ENCODE assay signal across 29 cellular contexts in genomic region chr11:103295704-103296103, GRCh38.
DNase-seq lines count a peak whose midpoint lies in the region; ATAC-seq, FAIRE-seq and TF ChIP-seq lines count a peak whose summit lies in the region.
"Had no signal": no experiment of that assay in that cellular context is flagged by ENCODE, and none has a peak within 500 bp of the region (broad histone marks: within the 10 kb centered on the region; RNA-seq: fewer than 3 reads in every experiment).

No MANE protein-coding gene starts in this region.

- intact Hi-C loops in uterus (cut with DNase I; ENCODE audit: low total_unique reads) = no loop called here

- no peak overlapping the region for H3K27ac Mint-ChIP-seq in neural progenitor cell
- H3K27ac Mint-ChIP-seq: activated CD4-positive, alpha-beta memory T cell treated with anti-CD3 and anti-CD28 coated beads, Interleukin-2, amount 10 ng/mL, durations not matched to agents 7 days and 5 days; activated naive CD8-positive, alpha-beta T cell; activated T-helper 2 cell treated with anti-CD3 and anti-CD28 coated beads, Interferon-gamma antibody, Interleukin-2, Interleukin-4, amounts not matched to agents 10 μg/mL and 5 μg/mL and 100 μg/mL, durations not matched to agents 14 hours and 24 hours and 36 hours; CD14-positive monocyte; stimulated activated memory B cell treated with anti-CD40 and anti-IgM and Interleukin-4, amounts not matched to agents 10 μg/mL and 1 μg/mL and 100 μg/mL, for 72 hours; T-helper 1 cell treated with Interleukin-12 subunit alpha and Interleukin-12 subunit beta and Interleukin-4 antibody, amounts not matched to agents 30 μg/mL and 1 μg/mL, for 36 hours had no signal

- H3K9me3 ChIP-seq in neural progenitor cell (ENCODE audit: low read depth) (peaks cover 11% of the 10 kb centered on the region), uterus (peaks cover 0 to 26% of the 10 kb centered on the region in 2 donors)
- H3K9me3 ChIP-seq: prostate gland, SK-N-SH had no signal

- H3K27me3 Mint-ChIP-seq in neural progenitor cell (ENCODE audit: insufficient read depth, low read depth) = no peaks in the 10 kb centered on the region
- H3K27me3 Mint-ChIP-seq: activated CD4-positive, alpha-beta memory T cell treated with anti-CD3 and anti-CD28 coated beads, Interleukin-2, amount 10 ng/mL, durations not matched to agents 7 days and 5 days; activated naive CD8-positive, alpha-beta T cell; stimulated activated memory B cell treated with anti-CD40 and anti-IgM and Interleukin-4, amounts not matched to agents 10 μg/mL and 1 μg/mL and 100 μg/mL, for 72 hours had no signal

- H3K27me3 ChIP-seq in neural progenitor cell (no peaks in the 10 kb centered on the region), uterus (no peaks in the 10 kb centered on the region)
- H3K27me3 ChIP-seq: sigmoid colon, upper lobe of left lung had no signal

- no peak overlapping the region for H3K27ac ChIP-seq in neural progenitor cell
- H3K27ac ChIP-seq in uterus = no peak overlapping the region
- H3K27ac ChIP-seq: GM23248, prostate gland, sigmoid colon, upper lobe of left lung had no signal

- DNase-seq in HTR-8/SVneo (ENCODE audit: insufficient read length, low spot score) = no peak
- peak; percentile 11 for DNase-seq in RKO (ENCODE audit: low spot score)
- DNase-seq in fibroblast of mammary gland (ENCODE audit: low read depth) = peak; percentile 11
- peak; percentile 3 for DNase-seq in neural progenitor cell (ENCODE audit: low spot score)
- DNase-seq in uterus = no peak
- DNase-seq in activated T-cell treated with anti-CD3 and anti-CD28 coated beads, Interleukin-2, amount 50 U/mL, for 1 hour = no peak
- DNase-seq: activated CD4-positive, alpha-beta memory T cell treated with anti-CD3 and anti-CD28 coated beads, Interleukin-2, amount 10 ng/mL, durations not matched to agents 7 days and 5 days; activated CD4-positive, alpha-beta T cell treated with anti-CD3 and anti-CD28 coated beads for 1 hour; activated CD8-positive, alpha-beta memory T cell treated with anti-CD3 and anti-CD28 coated beads, Interleukin-2, amount 50 U/mL, for 48 hours; central memory CD4-positive, alpha-beta T cell; GM23248; head of caudate nucleus; IMR-90; NCI-H2029 treated with DMSO at 0.1 percent for 48 hours; sigmoid colon; SK-N-SH; stimulated activated CD4-positive, alpha-beta T cell treated with anti-CD3 and anti-CD28 coated beads, Interleukin-4, amount 100 ng/mL, for 4 hours; substantia nigra; upper lobe of left lung had no signal

- no peaks in the 10 kb centered on the region for H4K20me1 ChIP-seq in neural progenitor cell (ENCODE audit: low read depth)

- H3K9me3 Mint-ChIP-seq in neural progenitor cell = peaks cover 35% of the 10 kb centered on the region

- no peaks in the 10 kb centered on the region for H3K79me2 ChIP-seq in neural progenitor cell (ENCODE audit: low read depth)

- H3K36me3 Mint-ChIP-seq in neural progenitor cell = peaks cover 48% of the 10 kb centered on the region
- H3K36me3 Mint-ChIP-seq: CD14-positive monocyte had no signal

- H2AFZ ChIP-seq in neural progenitor cell (replicated peaks) = no peak overlapping the region
- H2AFZ ChIP-seq: GM23248 had no signal

- no peak for ATAC-seq in HG03469 (IDR thresholded peaks at IDR 0.05; ENCODE audit: unreplicated experiment)
- ATAC-seq: stimulated activated memory B cell treated with anti-CD40 and anti-IgM and Interleukin-4, amounts not matched to agents 10 μg/mL and 1 μg/mL and 100 μg/mL, for 72 hours had no signal

- H3K4me3 ChIP-seq in fibroblast of mammary gland (ENCODE audit: control insufficient read depth, low read depth, low read length) (no peak overlapping the region), neural progenitor cell (no peak overlapping the region), uterus (no peak overlapping the region)
- H3K4me3 ChIP-seq: GM23248, lung, prostate gland, sigmoid colon, upper lobe of left lung had no signal

- no peak for TF ChIP-seq CTCF in fibroblast of mammary gland (conservative IDR thresholded peaks at IDR 0.05; ENCODE audit: control insufficient read depth, insufficient read depth, low read depth, low read length)
- TF ChIP-seq CTCF in neural progenitor cell (IDR thresholded peaks at IDR 0.05) = no peak
- no peak for TF ChIP-seq CTCF in uterus (IDR thresholded peaks at IDR 0.05)

- FAIRE-seq in HTR-8/SVneo (lab: Jason Lieb, UNC) = peak; percentile 33
- FAIRE-seq: D721Med, GM12891 had no signal

- no peak overlapping the region for H3K9ac ChIP-seq in neural progenitor cell
- H3K9ac ChIP-seq: GM23248, SK-N-SH had no signal

- H3F3A ChIP-seq in neural progenitor cell (ENCODE audit: low read depth) = peaks cover 11% of the 10 kb centered on the region

- peaks cover 16% of the 10 kb centered on the region for H3K36me3 ChIP-seq in neural progenitor cell
- H3K36me3 ChIP-seq in uterus = no peaks in the 10 kb centered on the region
- H3K36me3 ChIP-seq: prostate gland had no signal

- H3K4me1 Mint-ChIP-seq in neural progenitor cell = peaks cover 9% of the 10 kb centered on the region
- H3K4me1 Mint-ChIP-seq: activated CD4-positive, alpha-beta memory T cell treated with anti-CD3 and anti-CD28 coated beads, Interleukin-2, amount 10 ng/mL, durations not matched to agents 7 days and 5 days; CD14-positive monocyte; stimulated activated memory B cell treated with anti-CD40 and anti-IgM and Interleukin-4, amounts not matched to agents 10 μg/mL and 1 μg/mL and 100 μg/mL, for 72 hours had no signal

- TF ChIP-seq POLR2A in uterus (IDR thresholded peaks at IDR 0.05) = no peak

- no peak overlapping the region for H3K4me2 ChIP-seq in neural progenitor cell
- H3K4me2 ChIP-seq: SK-N-SH had no signal

- no peak overlapping the region for H3K4me3 Mint-ChIP-seq in neural progenitor cell
- H3K4me3 Mint-ChIP-seq: activated CD4-positive, alpha-beta memory T cell treated with anti-CD3 and anti-CD28 coated beads, Interleukin-2, amount 10 ng/mL, durations not matched to agents 7 days and 5 days; activated naive CD8-positive, alpha-beta T cell; CD14-positive monocyte; stimulated activated memory B cell treated with anti-CD40 and anti-IgM and Interleukin-4, amounts not matched to agents 10 μg/mL and 1 μg/mL and 100 μg/mL, for 72 hours; T-helper 1 cell treated with Interleukin-12 subunit alpha and Interleukin-12 subunit beta and Interleukin-4 antibody, amounts not matched to agents 30 μg/mL and 1 μg/mL, for 36 hours had no signal

- peaks cover 17% of the 10 kb centered on the region for H3K4me1 ChIP-seq in neural progenitor cell
- no peaks in the 10 kb centered on the region for H3K4me1 ChIP-seq in uterus
- H3K4me1 ChIP-seq: prostate gland, sigmoid colon, upper lobe of left lung had no signal

Comparison
In these comparisons a context has a peak if more than half of its experiments do, and no peak if none do; other contexts are left out.
1. DNase-seq: peak in RKO (single experiment), fibroblast of mammary gland (single experiment) and neural progenitor cell (single experiment); none in HTR-8/SVneo (single experiment), uterus (0 of 2) and activated T-cell treated with anti-CD3 and anti-CD28 coated beads, Interleukin-2, amount 50 U/mL, for 1 hour (single experiment).